17 cellular contexts compared by ENCODE assay signal in the genomic region with DNA sequence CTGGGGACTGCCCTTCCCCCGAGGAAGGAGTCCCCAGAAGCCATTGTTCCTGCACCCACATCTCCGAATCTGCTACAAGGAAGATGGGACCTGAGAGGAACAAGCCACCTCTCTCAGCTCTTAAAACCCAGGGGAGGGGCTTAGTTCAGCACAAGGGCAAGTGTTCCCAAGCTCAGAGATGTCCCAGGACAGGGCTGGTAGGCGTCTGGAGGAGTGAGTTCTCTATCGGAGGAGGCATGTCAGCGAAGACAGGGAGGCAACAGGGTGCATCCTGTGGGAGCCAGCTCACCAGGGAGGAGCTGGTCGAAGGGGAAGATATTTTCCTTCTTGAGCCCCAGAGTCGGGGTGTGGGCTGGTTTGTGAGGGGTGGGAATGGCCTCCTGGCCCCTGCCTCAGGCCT. TPM values are rescaled to one million over a fixed set of nuclear protein-coding genes. Genes with fewer than 3 reads are reported as not detected.
DNase-seq lines count a peak whose midpoint lies in the region; ATAC-seq and TF ChIP-seq lines count a peak whose summit lies in the region.
"Had no signal": no experiment of that assay in that cellular context is flagged by ENCODE, and none has a peak within 500 bp of the region (broad histone marks: within the 10 kb centered on the region; RNA-seq: fewer than 3 reads in every experiment).

No MANE protein-coding gene starts in this region.

- H3K36me3 ChIP-seq in osteoblast (ENCODE audit: insufficient read depth, low read length), result no peaks in the 10 kb centered on the region
- H3K36me3 ChIP-seq: BE2C, BLaER1 had no signal

- H3K36me3 Mint-ChIP-seq in stimulated activated effector memory CD8-positive, alpha-beta T cell treated with anti-CD3 and anti-CD28 coated beads, Interleukin-12 subunit alpha, Interleukin-12 subunit beta, amount 100 ng/mL, for 72 hours, result no peaks in the 10 kb centered on the region
- H3K36me3 Mint-ChIP-seq: CD8-positive, alpha-beta T cell had no signal

- H3K4me3 ChIP-seq in osteoblast (ENCODE audit: insufficient read depth, low read length), result no peak overlapping the region
- H3K4me3 ChIP-seq: BLaER1 had no signal

- no peaks in the 10 kb centered on the region for H3K9me3 ChIP-seq in osteoblast (ENCODE audit: low read depth, low read length)
- H3K9me3 ChIP-seq: BE2C, BLaER1, Caco-2 had no signal

- H3K4me3 Mint-ChIP-seq in stimulated activated effector memory CD8-positive, alpha-beta T cell treated with anti-CD3 and anti-CD28 coated beads, Interleukin-12 subunit alpha, Interleukin-12 subunit beta, amount 100 ng/mL, for 72 hours, result no peak overlapping the region
- H3K4me3 Mint-ChIP-seq: CD4-positive, alpha-beta T cell; CD8-positive, alpha-beta T cell had no signal

- DNase-seq in caudate nucleus (lab: John Stamatoyannopoulos, UW) (peak in 30 of 61 donors; percentile 4 to 80 (median 25)), osteoblast (ENCODE audit: insufficient read length, low spot score, missing footprints) (peak; percentile 84), C1 segment of cervical spinal cord (lab: John Stamatoyannopoulos, UW) (no peak), NCI-H1105 treated with DMSO at 0.1 percent for 48 hours (lab: John Stamatoyannopoulos, UW) (no peak)
- DNase-seq in stimulated activated effector memory CD8-positive, alpha-beta T cell treated with anti-CD3 and anti-CD28 coated beads, Interleukin-12 subunit alpha, Interleukin-12 subunit beta, amount 100 ng/mL, for 72 hours (ENCODE audit: low spot score in 2 of 2), result no peak
- DNase-seq: 8988T; ACHN; BE2C; Caco-2; Calu3; CD4-positive, alpha-beta T cell; CD8-positive, alpha-beta T cell; DMS79 treated with DMSO at 0.1 percent for 48 hours; GF-D8 had no signal

- no peak overlapping the region for H3K4me2 ChIP-seq in osteoblast (ENCODE audit: insufficient read depth, low read length)
- H3K4me2 ChIP-seq: BLaER1 had no signal

- no peak for ATAC-seq in stimulated activated effector memory CD8-positive, alpha-beta T cell treated with anti-CD3 and anti-CD28 coated beads, Interleukin-12 subunit alpha, Interleukin-12 subunit beta, amount 100 ng/mL, for 72 hours
- ATAC-seq in HG02840 (IDR thresholded peaks at IDR 0.05; ENCODE audit: low FRiP score, unreplicated experiment), result no peak
- ATAC-seq: CD8-positive, alpha-beta T cell had no signal

- no peak overlapping the region for H2AFZ ChIP-seq in osteoblast (ENCODE audit: low read length)

- H3K27ac ChIP-seq in caudate nucleus (ENCODE audit: low read depth, low read length) (peak overlapping the region; percentile 67), osteoblast (ENCODE audit: low read depth, low read length) (no peak overlapping the region)
- H3K27ac ChIP-seq: BLaER1, C4-2B had no signal

- no peaks in the 10 kb centered on the region for H3K79me2 ChIP-seq in osteoblast (ENCODE audit: insufficient read depth, low read length)

- H4K20me1 ChIP-seq in osteoblast (ENCODE audit: insufficient read depth, low read length), result no peaks in the 10 kb centered on the region
- H4K20me1 ChIP-seq: BLaER1 had no signal

- H3K4me1 ChIP-seq in osteoblast (ENCODE audit: insufficient read depth, low read length), result no peaks in the 10 kb centered on the region
- H3K4me1 ChIP-seq: BE2C, Caco-2 had no signal

- peaks cover 25% of the 10 kb centered on the region for H3K27me3 ChIP-seq in osteoblast (ENCODE audit: insufficient read depth, low read length)
- H3K27me3 ChIP-seq: BE2C, BLaER1 had no signal

- no peaks in the 10 kb centered on the region for H3K9me3 Mint-ChIP-seq in stimulated activated effector memory CD8-positive, alpha-beta T cell treated with anti-CD3 and anti-CD28 coated beads, Interleukin-12 subunit alpha, Interleukin-12 subunit beta, amount 100 ng/mL, for 72 hours
- H3K9me3 Mint-ChIP-seq: CD4-positive, alpha-beta T cell; CD8-positive, alpha-beta T cell had no signal

- peak overlapping the region; percentile 0 for H3K27ac Mint-ChIP-seq in stimulated activated effector memory CD8-positive, alpha-beta T cell treated with anti-CD3 and anti-CD28 coated beads, Interleukin-12 subunit alpha, Interleukin-12 subunit beta, amount 100 ng/mL, for 72 hours
- H3K27ac Mint-ChIP-seq: CD4-positive, alpha-beta T cell; CD8-positive, alpha-beta T cell had no signal

- H3K4me1 Mint-ChIP-seq in stimulated activated effector memory CD8-positive, alpha-beta T cell treated with anti-CD3 and anti-CD28 coated beads, Interleukin-12 subunit alpha, Interleukin-12 subunit beta, amount 100 ng/mL, for 72 hours, result peaks cover 18% of the 10 kb centered on the region

- TF ChIP-seq CTCF in osteoblast (IDR thresholded peaks at IDR 0.05; ENCODE audit: extremely low read depth, low read depth, low read length), result no peak

RNA-seq across cellular contexts. Expression of gene CELF5, which starts 54.8 kb away (rescaled TPM):
- not detected in 2 replicates for total RNA-seq in osteoblast
